21 cellular contexts compared by ENCODE assay signal in genomic region chr3:194757629-194758028, GRCh38.
DNase-seq lines count a peak whose midpoint lies in the region; ATAC-seq and TF ChIP-seq lines count a peak whose summit lies in the region.
"Had no signal": no experiment of that assay in that cellular context is flagged by ENCODE, and none has a peak within 500 bp of the region (broad histone marks: within the 10 kb centered on the region; RNA-seq: fewer than 3 reads in every experiment).

No MANE protein-coding gene starts in this region.

- peaks cover 11% of the 10 kb centered on the region for H3K4me1 Mint-ChIP-seq in GM23338

- H3K4me1 ChIP-seq in muscle layer of colon (ENCODE audit: insufficient read depth, low read length) (peaks cover 27% of the 10 kb centered on the region), uterus (peaks cover 4 to 16% of the 10 kb centered on the region in 2 donors), OCI-LY7 (ENCODE audit: insufficient read depth, low read length, poor library complexity, severe bottlenecking) (no peaks in the 10 kb centered on the region), GM23338 (ENCODE audit: insufficient read depth) (no peaks in the 10 kb centered on the region)
- H3K4me1 ChIP-seq: A549, right lobe of liver had no signal

- BruUV-seq in OCI-LY7 (replicated peaks; lab: Mats Ljungman, UMichigan) = no TSS peak

- H4K20me1 ChIP-seq in OCI-LY7 (ENCODE audit: insufficient read depth, low read length) (no peaks in the 10 kb centered on the region; the same call in 1 of the 2 replicates), GM23338 (replicated peaks; ENCODE audit: insufficient read depth) (no peaks in the 10 kb centered on the region; the same call in 1 of the 2 replicates)

- H3K79me2 ChIP-seq in OCI-LY7 (ENCODE audit: insufficient read depth, low read depth, low read length) (no peaks in the 10 kb centered on the region), GM23338 (replicated peaks; ENCODE audit: insufficient read depth) (no peaks in the 10 kb centered on the region)

- H3K4me3 ChIP-seq in muscle layer of colon (ENCODE audit: low read depth in 1 of 2, low read length in 2 of 2) (no peak overlapping the region), uterus (no peak overlapping the region), OCI-LY7 (ENCODE audit: low read depth, low read length, poor library complexity, severe bottlenecking) (no peak overlapping the region), GM23338 (no peak overlapping the region)
- H3K4me3 ChIP-seq: A549, right lobe of liver had no signal

- CTCF ChIA-PET in OCI-LY7 (lab: Charles Lee; ENCODE audit: unreplicated experiment) = no interaction called here

- H3K4me2 ChIP-seq in OCI-LY7 (ENCODE audit: low read length) (no peak overlapping the region), GM23338 (no peak overlapping the region)
- H3K4me2 ChIP-seq: A549 had no signal

- H3K9me2 ChIP-seq in OCI-LY7 (ENCODE audit: insufficient read depth, low read length) = no peaks in the 10 kb centered on the region
- H3K9me2 ChIP-seq in GM23338 (ENCODE audit: insufficient read depth) = no peaks in the 10 kb centered on the region

- H3K9ac ChIP-seq in muscle layer of colon (ENCODE audit: low read length) = no peak overlapping the region

- no peaks in the 10 kb centered on the region for H3F3A ChIP-seq in GM23338 (replicated peaks; ENCODE audit: low read depth)

- peaks cover 2% of the 10 kb centered on the region for H3K27me3 Mint-ChIP-seq in GM23338 (ENCODE audit: insufficient read depth, low read depth, poor library complexity)

- H3K27ac ChIP-seq in muscle layer of colon (ENCODE audit: low read depth, low read length) (peak overlapping the region; percentile 35), uterus (peak overlapping the region; percentile 65 to 72), OCI-LY7 (ENCODE audit: low read depth, low read length, poor library complexity, severe bottlenecking) (no peak overlapping the region), GM23338 (ENCODE audit: low read depth) (no peak overlapping the region)
- H3K27ac ChIP-seq: A549, neutrophil, right lobe of liver had no signal

- TF ChIP-seq POLR2A in uterus (IDR thresholded peaks at IDR 0.05) = no peak

- H3K9me3 Mint-ChIP-seq in GM23338 = no peaks in the 10 kb centered on the region
- H3K9me3 Mint-ChIP-seq: CD8-positive, alpha-beta T cell; memory B cell had no signal

- H3K9me3 ChIP-seq in muscle layer of colon (ENCODE audit: low read length) = no peaks in the 10 kb centered on the region
- H3K9me3 ChIP-seq in uterus = no peaks in the 10 kb centered on the region
- no peaks in the 10 kb centered on the region for H3K9me3 ChIP-seq in OCI-LY7 (ENCODE audit: low read length)
- H3K9me3 ChIP-seq: A549, neutrophil, right lobe of liver had no signal

- DNase-seq in NCI-H524 (lab: John Stamatoyannopoulos, UW) = peak; percentile 22 to 52
- no peak for DNase-seq in NCI-H524 treated with DMSO at 0.1 percent for 48 hours (lab: John Stamatoyannopoulos, UW)
- DNase-seq in fibroblast of gingiva (ENCODE audit: low read depth) = peak; percentile 16
- peak; percentile 44 to 56 for DNase-seq in uterus
- no peak for DNase-seq in OCI-LY7 (ENCODE audit: low spot score)
- no peak for DNase-seq in GM23338 (ENCODE audit: low spot score)
- DNase-seq in UCSD-AML1 (lab: John Stamatoyannopoulos, UW; ENCODE audit: unreplicated experiment) = no peak
- DNase-seq: activated gamma-delta T cell treated with Interleukin-2 at 50 U/mL for 16 hours; NCI-H1930; NK-92 treated with Interleukin-12 subunit alpha and Interleukin-12 subunit beta, amount 100 ng/mL, for 24 hours; right lobe of liver; stimulated activated CD4-positive, alpha-beta T cell treated with anti-CD3 and anti-CD28 coated beads, Interleukin-2, amount 100 ng/mL, for 48 hours; stimulated activated CD8-positive, alpha-beta memory T cell treated with anti-CD3 and anti-CD28 coated beads, Interleukin-4, amount 100 ng/mL, for 48 hours; T-helper 2 cell; trophoblast cell had no signal

- no peaks in the 10 kb centered on the region for H3K36me3 Mint-ChIP-seq in GM23338 (ENCODE audit: low read depth)
- H3K36me3 Mint-ChIP-seq: CD8-positive, alpha-beta T cell; memory B cell had no signal

- no peak for ATAC-seq in GM23338
- ATAC-seq: A549; activated CD4-positive, CD25-positive, alpha-beta regulatory T cell treated with anti-CD3 and anti-CD28 coated beads, Interleukin-2, amount 50 U/mL, for 24 hours; CD8-positive, alpha-beta T cell had no signal

- no peak overlapping the region for H3K27ac Mint-ChIP-seq in GM23338
- H3K27ac Mint-ChIP-seq: CD8-positive, alpha-beta T cell; memory B cell had no signal

- POLR2A ChIA-PET in OCI-LY7 (lab: Charles Lee) = interaction anchor here (0.5 to 0.8 kb wide), 2 partner anchors 67 to 124 kb away, joined by 3 read pairs; no protein-coding TSS in a partner anchor

- no peak overlapping the region for H2AFZ ChIP-seq in OCI-LY7 (ENCODE audit: low read length)
- no peak overlapping the region for H2AFZ ChIP-seq in GM23338

- no peak overlapping the region for H3K4me3 Mint-ChIP-seq in GM23338
- H3K4me3 Mint-ChIP-seq: CD8-positive, alpha-beta T cell; memory B cell had no signal

- TF ChIP-seq CTCF in uterus (IDR thresholded peaks at IDR 0.05) (no peak), OCI-LY7 (conservative IDR thresholded peaks at IDR 0.05; ENCODE audit: low read length) (no peak), GM23338 (conservative IDR thresholded peaks at IDR 0.05; ENCODE audit: low read depth in 2 of 2) (no peak)

- H3K27me3 ChIP-seq in muscle layer of colon (ENCODE audit: control insufficient read depth in 1 of 2, insufficient read depth in 2 of 2, low read length in 2 of 2) = no peaks in the 10 kb centered on the region
- no peaks in the 10 kb centered on the region for H3K27me3 ChIP-seq in uterus
- H3K27me3 ChIP-seq in GM23338 (ENCODE audit: insufficient read depth) = no peaks in the 10 kb centered on the region
- H3K27me3 ChIP-seq: neutrophil, right lobe of liver had no signal

- intact Hi-C loops in uterus (cut with DNase I; ENCODE audit: low total_unique reads) = no loop called here
- intact Hi-C loops in OCI-LY7 (cut with micrococcal nuclease; ENCODE audit: unreplicated experiment) = no loop called here

- no peaks in the 10 kb centered on the region for H3K36me3 ChIP-seq in muscle layer of colon (ENCODE audit: insufficient read depth, low read length)
- H3K36me3 ChIP-seq in uterus = no peaks in the 10 kb centered on the region
- H3K36me3 ChIP-seq in OCI-LY7 (ENCODE audit: insufficient read depth, low read length) = no peaks in the 10 kb centered on the region
- H3K36me3 ChIP-seq in GM23338 (ENCODE audit: insufficient read depth) = no peaks in the 10 kb centered on the region
- H3K36me3 ChIP-seq: neutrophil, right lobe of liver had no signal

TF ChIP-seq in GM23338, 12 proteins besides CTCF, POLR2A, EP300 and RAD21:
- TF ChIP-seq CREB1 (CRISPR knock-in tag; IDR thresholded peaks at IDR 0.05; ENCODE audit: low read depth) (no peak), EZH2 (IDR thresholded peaks at IDR 0.05; ENCODE audit: low read depth, unreplicated experiment) (no peak), ZNF331 (CRISPR knock-in tag; IDR thresholded peaks at IDR 0.05; ENCODE audit: low read depth) (no peak), NANOG (IDR thresholded peaks at IDR 0.05; ENCODE audit: borderline replicate concordance) (no peak), POLR2AphosphoS5 (IDR thresholded peaks at IDR 0.05; ENCODE audit: low read depth) (no peak), EZH2phosphoT487 (IDR thresholded peaks at IDR 0.05; ENCODE audit: unreplicated experiment) (no peak)

Comparison
In these comparisons a context has a peak if more than half of its experiments do, and no peak if none do; other contexts are left out.
1. DNase-seq: peak in NCI-H524 (2 of 2), fibroblast of gingiva (single experiment) and uterus (2 of 2); none in NCI-H524 treated with DMSO at 0.1 percent for 48 hours (single experiment), OCI-LY7 (single experiment), GM23338 (single experiment) and UCSD-AML1 (single experiment).
2. H3K27ac ChIP-seq: peak in muscle layer of colon (single experiment) and uterus (2 of 2); none in OCI-LY7 (single experiment) and GM23338 (single experiment).